In the genomic region with DNA sequence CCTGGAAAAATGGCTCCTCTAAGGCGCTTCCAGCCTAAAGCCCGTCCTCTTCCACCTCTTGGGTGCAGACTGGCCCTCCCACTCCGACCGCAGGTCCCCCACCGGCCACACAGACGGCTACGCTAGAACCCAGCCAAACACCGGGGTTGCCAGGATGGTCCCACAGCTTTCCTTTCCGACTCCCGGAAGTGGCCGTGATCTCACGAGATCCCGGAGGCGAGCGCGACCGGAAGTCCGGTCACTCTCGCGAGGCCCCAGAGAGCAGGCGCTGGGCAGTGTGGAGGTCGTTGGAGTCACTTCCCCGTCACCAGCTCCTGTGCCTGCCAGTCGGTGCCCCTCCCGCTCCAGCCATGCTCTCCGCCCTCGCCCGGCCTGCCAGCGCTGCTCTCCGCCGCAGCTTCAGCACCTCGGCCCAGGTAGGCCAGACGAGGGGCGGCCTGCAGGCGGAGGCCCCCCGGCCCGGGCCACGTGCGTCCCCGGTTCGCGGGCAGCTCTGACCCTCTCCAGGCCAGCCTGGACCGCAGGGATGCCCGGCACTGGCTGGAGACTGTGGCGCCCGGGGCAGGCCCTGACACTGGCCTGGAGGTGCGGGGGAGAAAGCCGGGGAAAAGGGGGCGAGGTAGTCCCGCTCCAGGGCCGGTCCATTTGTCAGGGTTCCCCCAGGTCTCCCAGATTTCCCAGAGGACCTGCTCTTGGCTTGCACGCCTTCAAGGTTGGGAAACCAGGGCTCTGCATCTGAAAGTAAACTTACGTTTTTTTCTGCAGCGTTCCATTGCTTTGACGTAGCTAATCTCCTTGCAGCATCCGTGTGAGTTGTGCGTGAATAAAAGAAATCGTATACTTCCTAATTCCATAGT, we compare ENCODE assay signal across 8 cellular contexts. TPM values are rescaled to one million over a fixed set of nuclear protein-coding genes. Genes with fewer than 3 reads are reported as not detected.
DNase-seq lines count a peak whose midpoint lies in the region; FAIRE-seq and TF ChIP-seq lines count a peak whose summit lies in the region.

A gene with protein sequence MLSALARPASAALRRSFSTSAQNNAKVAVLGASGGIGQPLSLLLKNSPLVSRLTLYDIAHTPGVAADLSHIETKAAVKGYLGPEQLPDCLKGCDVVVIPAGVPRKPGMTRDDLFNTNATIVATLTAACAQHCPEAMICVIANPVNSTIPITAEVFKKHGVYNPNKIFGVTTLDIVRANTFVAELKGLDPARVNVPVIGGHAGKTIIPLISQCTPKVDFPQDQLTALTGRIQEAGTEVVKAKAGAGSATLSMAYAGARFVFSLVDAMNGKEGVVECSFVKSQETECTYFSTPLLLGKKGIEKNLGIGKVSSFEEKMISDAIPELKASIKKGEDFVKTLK (plus strand): TSS at position 296 of the 857 bp plus-strand sequence. CDS start 55 bp downstream, at position 351.
Gene STYXL1, minus strand, starts transcription at position 190 of the 857 bp plus-strand sequence. CDS start 17,477 bp downstream, outside the sequence.

- no peak within 1 kb of the TSS for H2BK15ac ChIP-seq in neuronal stem cell (ENCODE audit: low read length)

- H3K14ac ChIP-seq in neuronal stem cell (ENCODE audit: low read length): peak within 1 kb of the TSS; percentile 40

- H4K8ac ChIP-seq in neuronal stem cell (ENCODE audit: low read depth, low read length): peak within 1 kb of the TSS; percentile 97

- H3K23ac ChIP-seq in neuronal stem cell (ENCODE audit: low read depth, low read length, poor library complexity): peak within 1 kb of the TSS; percentile 99

- FAIRE-seq in frontal cortex (lab: Jason Lieb, UNC): no peak

- H3K4ac ChIP-seq in neuronal stem cell (ENCODE audit: low read length): no peak within 1 kb of the TSS

- peak within 1 kb of the TSS; percentile 97 for H3K18ac ChIP-seq in neuronal stem cell (ENCODE audit: low read length)

- H3K9ac ChIP-seq in neuronal stem cell (ENCODE audit: low read depth, low read length, poor library complexity) (peak within 1 kb of the TSS; percentile 99), subcutaneous abdominal adipose tissue (ENCODE audit: low read length in 5 of 5) (peak within 1 kb of the TSS; percentile 85 to 99 (median 94))

- H3K4me1 Mint-ChIP-seq in activated naive CD4-positive, alpha-beta T cell treated with anti-CD3 and anti-CD28 coated beads for 36 hours (ENCODE audit: low read depth): peaks cover 54% of the 10 kb centered on the region

- H2AK5ac ChIP-seq in neuronal stem cell (ENCODE audit: low read depth, low read length): peak within 1 kb of the TSS; percentile 41

- CTCF ChIA-PET in activated naive CD4-positive, alpha-beta T cell treated with anti-CD3 and anti-CD28 coated beads for 36 hours (lab: Charles Lee): interaction anchor here (0.6 to 1.4 kb wide), 4 partner anchors 61 to 215 kb away, joined by 3 to 4 read pairs (median 3); no protein-coding TSS in a partner anchor

- H3K4me2 ChIP-seq in neuronal stem cell (ENCODE audit: insufficient read depth, low read length, poor library complexity, severe bottlenecking): peak within 1 kb of the TSS; percentile 83

- H3K79me1 ChIP-seq in neuronal stem cell (ENCODE audit: low read depth, low read length): peaks cover 16% of the 10 kb centered on the region

- H3K9me3 ChIP-seq in neuronal stem cell (replicated peaks in 1 of 2; ENCODE audit: control insufficient read depth in 2 of 2, insufficient read depth in 1 of 2, low read depth in 1 of 2, low read length in 2 of 2): no peaks in the 10 kb centered on the region
- H3K9me3 ChIP-seq in subcutaneous abdominal adipose tissue (ENCODE audit: control insufficient read depth in 5 of 5, low read length in 5 of 5): no peaks in the 10 kb centered on the region

- peaks cover 30% of the 10 kb centered on the region for H3K36me3 Mint-ChIP-seq in activated naive CD4-positive, alpha-beta T cell treated with anti-CD3 and anti-CD28 coated beads for 36 hours (ENCODE audit: low read depth)

- H3K27me3 ChIP-seq in neuronal stem cell (ENCODE audit: control insufficient read depth in 3 of 3, insufficient read depth in 3 of 3, low read depth in 1 of 3, low read length in 3 of 3): no peaks in the 10 kb centered on the region
- no peaks in the 10 kb centered on the region for H3K27me3 ChIP-seq in subcutaneous abdominal adipose tissue (ENCODE audit: control insufficient read depth in 5 of 5, insufficient read depth in 4 of 5, low read length in 5 of 5)

- H2BK12ac ChIP-seq in neuronal stem cell (ENCODE audit: low read length): no peak within 1 kb of the TSS

- H3K4me3 Mint-ChIP-seq in activated naive CD4-positive, alpha-beta T cell treated with anti-CD3 and anti-CD28 coated beads for 36 hours: peak within 1 kb of the TSS; percentile 98

- no peaks in the 10 kb centered on the region for H3K9me3 Mint-ChIP-seq in activated naive CD4-positive, alpha-beta T cell treated with anti-CD3 and anti-CD28 coated beads for 36 hours

- peak within 1 kb of the TSS; percentile 81 for H2BK120ac ChIP-seq in neuronal stem cell (ENCODE audit: low read depth, low read length)

- intact Hi-C loops in activated naive CD4-positive, alpha-beta T cell treated with anti-CD3 and anti-CD28 coated beads for 36 hours (cut with micrococcal nuclease): loop anchor here (1.0 to 5.0 kb wide), 9 partner anchors 41 to 521 kb away; partner anchors contain the start of genes HIP1 and YWHAG

- DNase-seq in GM04504 (ENCODE audit: low read depth) (peak; percentile 93), HFF-Myc (ENCODE audit: extremely low read depth, low read depth) (peak; percentile 78), MV-4-11 (lab: John Stamatoyannopoulos, UW) (peak; percentile 94), SK-N-DZ (ENCODE audit: low spot score) (peak; percentile 94), frontal cortex (ENCODE audit: low spot score in 2 of 2) (peak; percentile 89 to 98), neuronal stem cell (ENCODE audit: low spot score) (peak; percentile 93)
- DNase-seq in activated naive CD4-positive, alpha-beta T cell treated with anti-CD3 and anti-CD28 coated beads for 36 hours: peak; percentile 95

- H3K36me3 ChIP-seq in neuronal stem cell (replicated peaks in 1 of 2; ENCODE audit: control insufficient read depth in 2 of 2, insufficient read depth in 2 of 2, low read length in 2 of 2): peaks cover 5 to 39% of the 10 kb centered on the region in 2 donors
- peaks cover 3 to 9% (median 5%) of the 10 kb centered on the region in 5 donors for H3K36me3 ChIP-seq in subcutaneous abdominal adipose tissue (ENCODE audit: control insufficient read depth in 5 of 5, insufficient read depth in 5 of 5, low read length in 5 of 5)

- H3K27ac Mint-ChIP-seq in activated naive CD4-positive, alpha-beta T cell treated with anti-CD3 and anti-CD28 coated beads for 36 hours: peak within 1 kb of the TSS; percentile 96

- no peak within 1 kb of the TSS for H4K91ac ChIP-seq in neuronal stem cell (ENCODE audit: low read depth, low read length, poor library complexity)

- H3K27ac ChIP-seq in neuronal stem cell (replicated peaks; ENCODE audit: low read length) (peak within 1 kb of the TSS; percentile 78), subcutaneous abdominal adipose tissue (ENCODE audit: low read depth, low read length) (peak within 1 kb of the TSS; percentile 88)

- H3K4me1 ChIP-seq in neuronal stem cell (ENCODE audit: control insufficient read depth in 2 of 2, insufficient read depth in 1 of 2, low read depth in 1 of 2, low read length in 2 of 2): peaks cover 0 to 6% of the 10 kb centered on the region in 2 donors
- peaks cover 1 to 34% (median 20%) of the 10 kb centered on the region in 5 donors for H3K4me1 ChIP-seq in subcutaneous abdominal adipose tissue (ENCODE audit: control insufficient read depth in 5 of 5, insufficient read depth in 5 of 5, low read length in 5 of 5)

- peak within 1 kb of the TSS; percentile 88 for H2AFZ ChIP-seq in neuronal stem cell (ENCODE audit: low read length)

- H3K27me3 Mint-ChIP-seq in activated naive CD4-positive, alpha-beta T cell treated with anti-CD3 and anti-CD28 coated beads for 36 hours (ENCODE audit: low read depth): no peaks in the 10 kb centered on the region

- peak within 1 kb of the TSS; percentile 99 for H3K4me3 ChIP-seq in HFF-Myc (replicated peaks; ENCODE audit: low read depth, low read length)
- H3K4me3 ChIP-seq in neuronal stem cell (ENCODE audit: low read length in 2 of 2): peak within 1 kb of the TSS; percentile 95 to 97
- peak within 1 kb of the TSS; percentile 81 to 100 (median 98) for H3K4me3 ChIP-seq in subcutaneous abdominal adipose tissue (ENCODE audit: low read depth in 1 of 5, low read length in 5 of 5)

- peak within 1 kb of the TSS; percentile 83 for H2BK5ac ChIP-seq in neuronal stem cell (ENCODE audit: low read length)

- no peak for TF ChIP-seq CTCF in HFF-Myc (IDR thresholded peaks at IDR 0.05; ENCODE audit: low read depth, low read length, missing control alignments)

- WGBS in neuronal stem cell (ENCODE audit: extremely low coverage in 2 of 2, insufficient read length in 2 of 2, insufficient replicate concordance in 1 of 2), 2 donors: no CpG with 5 or more reads among the region's 58 CpGs

RNA-seq across cellular contexts. Expression of the first gene that starts in this region (rescaled TPM):
- polyA plus RNA-seq in SK-N-DZ (2014; cell fraction: cytosol; rRNA removed): 87.2 and 104 TPM in 2 replicates
- 57.5 and 74.9 TPM in 2 replicates for polyA plus RNA-seq in SK-N-DZ (2014; cell fraction: nucleus; rRNA removed)
- 100 to 1,000 TPM; 325 TPM for total RNA-seq in activated naive CD4-positive, alpha-beta T cell treated with anti-CD3 and anti-CD28 coated beads for 36 hours
- 34.6 TPM for total RNA-seq in frontal cortex
- polyA plus RNA-seq in neuronal stem cell (2013, experiment 1 of 2): 189 TPM
- 179 TPM for polyA plus RNA-seq in neuronal stem cell (2013, experiment 2 of 2)

RNA-seq across cellular contexts. Expression of gene STYXL1, which starts in this region (rescaled TPM):
- 51.9 and 55.1 TPM in 2 replicates for polyA plus RNA-seq in SK-N-DZ (2014; cell fraction: cytosol; rRNA removed)
- 29.8 and 30.9 TPM in 2 replicates for polyA plus RNA-seq in SK-N-DZ (2014; cell fraction: nucleus; rRNA removed)
- total RNA-seq in activated naive CD4-positive, alpha-beta T cell treated with anti-CD3 and anti-CD28 coated beads for 36 hours: 10 to 100 TPM; 27.6 to 28.1 TPM
- 16.3 TPM for total RNA-seq in frontal cortex
- polyA plus RNA-seq in neuronal stem cell (2013, experiment 1 of 2): 39.7 TPM
- 37.4 TPM for polyA plus RNA-seq in neuronal stem cell (2013, experiment 2 of 2)

Comparison
In these comparisons a context has a peak if more than half of its experiments do, and no peak if none do; other contexts are left out.
1. Peak in every context shown above with its lines: DNase-seq, H3K4me3 ChIP-seq and H3K27ac ChIP-seq.